ENCODE assay signal across 1 cellular context in genomic region chr14:102532204-102532658, GRCh38.
TF ChIP-seq lines count a peak whose summit lies in the region.

No MANE protein-coding gene starts in this region.

TF ChIP-seq in K562, 482 proteins besides CTCF, POLR2A, EP300 and RAD21 (continued from another document):
- peak; percentile 28; the same call in 1 of the 2 replicates for TF ChIP-seq MGA (IDR thresholded peaks at IDR 0.05)
- no peak for TF ChIP-seq GABPB1 (CRISPR knock-in tag; IDR thresholded peaks at IDR 0.05)
- TF ChIP-seq KLF1 (tag; IDR thresholded peaks at IDR 0.05), result no peak
- no peak for TF ChIP-seq ZNF766 (CRISPR knock-in tag; conservative IDR thresholded peaks at IDR 0.05)
- TF ChIP-seq, protein P1, sequence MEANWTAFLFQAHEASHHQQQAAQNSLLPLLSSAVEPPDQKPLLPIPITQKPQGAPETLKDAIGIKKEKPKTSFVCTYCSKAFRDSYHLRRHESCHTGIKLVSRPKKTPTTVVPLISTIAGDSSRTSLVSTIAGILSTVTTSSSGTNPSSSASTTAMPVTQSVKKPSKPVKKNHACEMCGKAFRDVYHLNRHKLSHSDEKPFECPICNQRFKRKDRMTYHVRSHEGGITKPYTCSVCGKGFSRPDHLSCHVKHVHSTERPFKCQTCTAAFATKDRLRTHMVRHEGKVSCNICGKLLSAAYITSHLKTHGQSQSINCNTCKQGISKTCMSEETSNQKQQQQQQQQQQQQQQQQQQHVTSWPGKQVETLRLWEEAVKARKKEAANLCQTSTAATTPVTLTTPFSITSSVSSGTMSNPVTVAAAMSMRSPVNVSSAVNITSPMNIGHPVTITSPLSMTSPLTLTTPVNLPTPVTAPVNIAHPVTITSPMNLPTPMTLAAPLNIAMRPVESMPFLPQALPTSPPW (CRISPR knock-in tag; IDR thresholded peaks at IDR 0.05), result no peak
- TF ChIP-seq, protein P2, sequence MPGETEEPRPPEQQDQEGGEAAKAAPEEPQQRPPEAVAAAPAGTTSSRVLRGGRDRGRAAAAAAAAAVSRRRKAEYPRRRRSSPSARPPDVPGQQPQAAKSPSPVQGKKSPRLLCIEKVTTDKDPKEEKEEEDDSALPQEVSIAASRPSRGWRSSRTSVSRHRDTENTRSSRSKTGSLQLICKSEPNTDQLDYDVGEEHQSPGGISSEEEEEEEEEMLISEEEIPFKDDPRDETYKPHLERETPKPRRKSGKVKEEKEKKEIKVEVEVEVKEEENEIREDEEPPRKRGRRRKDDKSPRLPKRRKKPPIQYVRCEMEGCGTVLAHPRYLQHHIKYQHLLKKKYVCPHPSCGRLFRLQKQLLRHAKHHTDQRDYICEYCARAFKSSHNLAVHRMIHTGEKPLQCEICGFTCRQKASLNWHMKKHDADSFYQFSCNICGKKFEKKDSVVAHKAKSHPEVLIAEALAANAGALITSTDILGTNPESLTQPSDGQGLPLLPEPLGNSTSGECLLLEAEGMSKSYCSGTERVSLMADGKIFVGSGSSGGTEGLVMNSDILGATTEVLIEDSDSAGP (CRISPR knock-in tag; IDR thresholded peaks at IDR 0.05), result peak; percentile 87
- peak; percentile 54 for TF ChIP-seq BRD9 (IDR thresholded peaks at IDR 0.05; ENCODE audit: low read depth, partially characterized antibody)
- TF ChIP-seq BCOR (IDR thresholded peaks at IDR 0.05), result peak; percentile 98
- no peak for TF ChIP-seq MTA2 (IDR thresholded peaks at IDR 0.05; ENCODE audit: low read depth)
- peak; percentile 71; the same call in 1 of the 2 replicates for TF ChIP-seq PTBP1 (IDR thresholded peaks at IDR 0.05; ENCODE audit: low read depth, low read length)
- TF ChIP-seq HDAC6 (IDR thresholded peaks at IDR 0.05; ENCODE audit: low read depth, low read length), result no peak
- peak in 1 of 3 experiments; percentile 63 for TF ChIP-seq YY1 (IDR thresholded peaks at IDR 0.05; ENCODE audit: borderline replicate concordance in 1 of 3, control insufficient read depth in 1 of 3, extremely low read depth in 1 of 3, insufficient read depth in 3 of 3, insufficient read length in 1 of 3, insufficient replicate concordance in 2 of 3, low read depth in 1 of 3, low read length in 2 of 3)
- no peak for TF ChIP-seq ZNF77 (CRISPR knock-in tag; IDR thresholded peaks at IDR 0.05)
- TF ChIP-seq, protein P3, sequence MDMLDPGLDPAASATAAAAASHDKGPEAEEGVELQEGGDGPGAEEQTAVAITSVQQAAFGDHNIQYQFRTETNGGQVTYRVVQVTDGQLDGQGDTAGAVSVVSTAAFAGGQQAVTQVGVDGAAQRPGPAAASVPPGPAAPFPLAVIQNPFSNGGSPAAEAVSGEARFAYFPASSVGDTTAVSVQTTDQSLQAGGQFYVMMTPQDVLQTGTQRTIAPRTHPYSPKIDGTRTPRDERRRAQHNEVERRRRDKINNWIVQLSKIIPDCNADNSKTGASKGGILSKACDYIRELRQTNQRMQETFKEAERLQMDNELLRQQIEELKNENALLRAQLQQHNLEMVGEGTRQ (CRISPR knock-in tag; IDR thresholded peaks at IDR 0.05), result peak; percentile 50
- TF ChIP-seq ZKSCAN1 (IDR thresholded peaks at IDR 0.05; ENCODE audit: low read depth, low read length), result no peak
- TF ChIP-seq JUND (IDR thresholded peaks at IDR 0.05; ENCODE audit: borderline replicate concordance, low read depth, low read length), result peak; percentile 27; the same call in 1 of the 2 replicates
- no peak for TF ChIP-seq JUND (tag; IDR thresholded peaks at IDR 0.05; ENCODE audit: borderline replicate concordance, low read depth, low read length)
- peak; percentile 6 for TF ChIP-seq DACH1 (IDR thresholded peaks at IDR 0.05; ENCODE audit: partially characterized antibody)
- TF ChIP-seq HDAC1 (IDR thresholded peaks at IDR 0.05), result 0 out of 4 replicates have a peak, but pooled peaks of 1 of the 2 experiments have one; percentile 24
- TF ChIP-seq RBM22 (IDR thresholded peaks at IDR 0.05; ENCODE audit: low read depth, low read length, poor library complexity, severe bottlenecking), result no peak
- TF ChIP-seq DIDO1 (tag; IDR thresholded peaks at IDR 0.05; ENCODE audit: low read depth), result no peak
- TF ChIP-seq NONO (IDR thresholded peaks at IDR 0.05; ENCODE audit: low read depth in 2 of 2, low read length in 1 of 2), result no peak
- peak; percentile 85; the same call in 1 of the 2 replicates for TF ChIP-seq SMARCA5 (IDR thresholded peaks at IDR 0.05)
- TF ChIP-seq ATF3 (IDR thresholded peaks at IDR 0.05), result peak; percentile 54; the same call in 1 of the 2 replicates
- TF ChIP-seq ATF3 (CRISPR knock-in tag; conservative IDR thresholded peaks at IDR 0.05), result no peak
- TF ChIP-seq SAP30 (IDR thresholded peaks at IDR 0.05; ENCODE audit: borderline replicate concordance, insufficient read depth, low read depth, low read length, poor library complexity, severe bottlenecking), result no peak
- no peak for TF ChIP-seq SIN3A (IDR thresholded peaks at IDR 0.05; ENCODE audit: borderline replicate concordance in 2 of 2, control insufficient read depth in 1 of 2, low read depth in 2 of 2, low read length in 2 of 2)
- TF ChIP-seq ZNF449 (CRISPR knock-in tag; IDR thresholded peaks at IDR 0.05), result no peak
- TF ChIP-seq CBX1 (IDR thresholded peaks at IDR 0.05; ENCODE audit: low read depth), result peak; percentile 88; the same call in 1 of the 2 replicates
- TF ChIP-seq ADNP (tag; IDR thresholded peaks at IDR 0.05), result peak; percentile 80
- no peak for TF ChIP-seq RHOXF2B (CRISPR knock-in tag; conservative IDR thresholded peaks at IDR 0.05)
- TF ChIP-seq CEBPG (CRISPR knock-in tag; IDR thresholded peaks at IDR 0.05), result peak; percentile 72
- peak in 1 of 2 experiments; percentile 76; a peak in 2 of 4 replicates for TF ChIP-seq CEBPG (tag; conservative IDR thresholded peaks at IDR 0.05 in 1 of 2, IDR thresholded peaks at IDR 0.05 in 1 of 2)
- no peak for TF ChIP-seq MLLT1 (IDR thresholded peaks at IDR 0.05)
